17 cellular contexts compared by ENCODE assay signal in the genomic region with DNA sequence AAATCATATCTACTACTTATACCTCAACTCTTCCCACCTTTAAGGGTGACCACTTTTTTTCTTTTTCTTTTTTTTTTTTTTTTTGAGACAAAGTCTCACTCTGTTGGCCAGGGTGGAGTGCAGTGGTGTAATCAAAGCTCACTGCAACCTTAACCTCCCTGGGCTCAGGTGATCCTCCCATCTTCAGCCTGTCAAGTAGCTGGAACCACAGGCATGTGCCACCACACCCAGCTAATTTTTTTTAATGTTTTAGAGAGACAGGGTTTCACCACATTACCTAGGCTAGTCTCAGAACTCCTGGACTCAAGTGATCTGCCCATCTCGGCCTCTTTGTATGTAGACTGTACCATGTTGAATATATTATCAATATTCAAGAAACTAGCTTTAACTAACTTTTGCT. TPM values are rescaled to one million over a fixed set of nuclear protein-coding genes. Genes with fewer than 3 reads are reported as not detected.
DNase-seq lines count a peak whose midpoint lies in the region; ATAC-seq, FAIRE-seq and TF ChIP-seq lines count a peak whose summit lies in the region.
"Had no signal": no experiment of that assay in that cellular context is flagged by ENCODE, and none has a peak within 500 bp of the region (broad histone marks: within the 10 kb centered on the region; RNA-seq: fewer than 3 reads in every experiment).

No MANE protein-coding gene starts in this region.

- POLR2A ChIA-PET in MCF 10A (lab: Yijun Ruan, JAX): interaction anchor here (0.6 to 5.2 kb wide), 5 partner anchors 16 to 215 kb away, joined by 3 to 17 read pairs (median 3); partner anchors contain the start of gene NRDC
- POLR2A ChIA-PET in Caco-2 (lab: Charles Lee): no interaction called here

- H3K4me1 Mint-ChIP-seq in MCF 10A (ENCODE audit: insufficient read depth, unreplicated experiment): peaks cover 22% of the 10 kb centered on the region
- peaks cover 12% of the 10 kb centered on the region for H3K4me1 Mint-ChIP-seq in stimulated activated effector memory CD8-positive, alpha-beta T cell treated with anti-CD3 and anti-CD28 coated beads, Interleukin-12 subunit alpha, Interleukin-12 subunit beta, amount 100 ng/mL, for 72 hours
- H3K4me1 Mint-ChIP-seq in Caco-2 (ENCODE audit: low read depth, unreplicated experiment): no peaks in the 10 kb centered on the region

- TF ChIP-seq CTCF in MCF 10A (IDR thresholded peaks at IDR 0.05; ENCODE audit: unreplicated experiment): no peak
- TF ChIP-seq CTCF in breast epithelium (IDR thresholded peaks at IDR 0.05): no peak
- TF ChIP-seq CTCF in bronchial epithelial cell (IDR thresholded peaks at IDR 0.05; ENCODE audit: insufficient read depth, low read length, severe bottlenecking): no peak
- TF ChIP-seq CTCF in Caco-2 (IDR thresholded peaks at IDR 0.05; ENCODE audit: insufficient read depth in 1 of 2, low read depth in 1 of 2, low read length in 1 of 2, severe bottlenecking in 1 of 2, unreplicated experiment in 1 of 2): no peak

- BruUV-seq in MCF 10A (replicated peaks; lab: Mats Ljungman, UMichigan): no TSS peak
- BruUV-seq in Caco-2 (replicated peaks; lab: Mats Ljungman, UMichigan): no TSS peak

- no peak overlapping the region for H3K27ac Mint-ChIP-seq in MCF 10A (ENCODE audit: low read depth, unreplicated experiment)
- H3K27ac Mint-ChIP-seq in stimulated activated effector memory CD8-positive, alpha-beta T cell treated with anti-CD3 and anti-CD28 coated beads, Interleukin-12 subunit alpha, Interleukin-12 subunit beta, amount 100 ng/mL, for 72 hours: peak overlapping the region; percentile 39
- no peak overlapping the region for H3K27ac Mint-ChIP-seq in Caco-2 (ENCODE audit: unreplicated experiment)
- H3K27ac Mint-ChIP-seq: CD14-positive monocyte; CD8-positive, alpha-beta T cell had no signal

- no peaks in the 10 kb centered on the region for H3K9me3 Mint-ChIP-seq in MCF 10A (ENCODE audit: unreplicated experiment)
- no peaks in the 10 kb centered on the region for H3K9me3 Mint-ChIP-seq in stimulated activated effector memory CD8-positive, alpha-beta T cell treated with anti-CD3 and anti-CD28 coated beads, Interleukin-12 subunit alpha, Interleukin-12 subunit beta, amount 100 ng/mL, for 72 hours
- H3K9me3 Mint-ChIP-seq in Caco-2 (ENCODE audit: unreplicated experiment): no peaks in the 10 kb centered on the region
- H3K9me3 Mint-ChIP-seq: CD14-positive monocyte; CD8-positive, alpha-beta T cell; HFFc6 had no signal

- H3K27me3 Mint-ChIP-seq in MCF 10A (ENCODE audit: insufficient read depth, unreplicated experiment) (no peaks in the 10 kb centered on the region), Caco-2 (ENCODE audit: insufficient read depth, unreplicated experiment) (no peaks in the 10 kb centered on the region)

- H3K36me3 Mint-ChIP-seq in MCF 10A (ENCODE audit: insufficient read depth, unreplicated experiment): peaks cover 49% of the 10 kb centered on the region
- H3K36me3 Mint-ChIP-seq in stimulated activated effector memory CD8-positive, alpha-beta T cell treated with anti-CD3 and anti-CD28 coated beads, Interleukin-12 subunit alpha, Interleukin-12 subunit beta, amount 100 ng/mL, for 72 hours: peaks cover 65% of the 10 kb centered on the region
- H3K36me3 Mint-ChIP-seq in Caco-2 (ENCODE audit: insufficient read depth, unreplicated experiment): peaks cover 10% of the 10 kb centered on the region

- H3K27ac ChIP-seq in breast epithelium: no peak overlapping the region

- H3K4me3 ChIP-seq in breast epithelium (no peak overlapping the region), bronchial epithelial cell (ENCODE audit: low read depth, low read length) (no peak overlapping the region), Caco-2 (ENCODE audit: low read depth, low read length) (no peak overlapping the region)
- H3K4me3 ChIP-seq: HAP-1 had no signal

- H3K36me3 ChIP-seq in breast epithelium (no peaks in the 10 kb centered on the region), bronchial epithelial cell (ENCODE audit: control insufficient read depth, insufficient read depth, low read length) (no peaks in the 10 kb centered on the region), Caco-2 (ENCODE audit: control insufficient read depth, insufficient read depth, low read length) (no peaks in the 10 kb centered on the region)

- intact Hi-C loops in MCF 10A (cut with micrococcal nuclease) (no loop called here), breast epithelium (cut with DNase I; ENCODE audit: low total_unique reads) (no loop called here), Caco-2 (cut with micrococcal nuclease; ENCODE audit: unreplicated experiment) (no loop called here)

- no peak for TF ChIP-seq POLR2A in breast epithelium (IDR thresholded peaks at IDR 0.05)

- peak; percentile 5 for DNase-seq in MCF 10A (ENCODE audit: unreplicated experiment)
- DNase-seq in breast epithelium (ENCODE audit: low spot score in 2 of 2): no peak
- DNase-seq in SW480 (ENCODE audit: low spot score): peak; percentile 44
- DNase-seq in bronchial epithelial cell (ENCODE audit: low read depth): peak; percentile 18
- no peak for DNase-seq in stimulated activated effector memory CD8-positive, alpha-beta T cell treated with anti-CD3 and anti-CD28 coated beads, Interleukin-12 subunit alpha, Interleukin-12 subunit beta, amount 100 ng/mL, for 72 hours (ENCODE audit: low spot score in 2 of 2)
- DNase-seq in Caco-2: no peak
- DNase-seq in HUDEP-2 (lab: John Stamatoyannopoulos, UW; ENCODE audit: unreplicated experiment in 76 of 76): no peak
- DNase-seq: CD8-positive, alpha-beta T cell; COR-L47; GF-D8; HFFc6; IMR-90 had no signal

- CTCF ChIA-PET in MCF 10A (lab: Yijun Ruan, JAX) (interaction anchor here (0.6 to 0.8 kb wide), 3 partner anchors 38 to 166 kb away, joined by 3 to 6 read pairs (median 4); no protein-coding TSS in a partner anchor), Caco-2 (lab: Charles Lee) (no interaction called here)

- H3K27me3 ChIP-seq in breast epithelium: no peaks in the 10 kb centered on the region
- no peaks in the 10 kb centered on the region for H3K27me3 ChIP-seq in bronchial epithelial cell (ENCODE audit: control insufficient read depth, insufficient read depth, low read length)
- no peaks in the 10 kb centered on the region for H3K27me3 ChIP-seq in Caco-2 (replicated peaks; ENCODE audit: control insufficient read depth, insufficient read depth, low read length)

- H3K4me3 Mint-ChIP-seq in MCF 10A (ENCODE audit: unreplicated experiment) (no peak overlapping the region), Caco-2 (ENCODE audit: unreplicated experiment) (no peak overlapping the region)
- H3K4me3 Mint-ChIP-seq in stimulated activated effector memory CD8-positive, alpha-beta T cell treated with anti-CD3 and anti-CD28 coated beads, Interleukin-12 subunit alpha, Interleukin-12 subunit beta, amount 100 ng/mL, for 72 hours: no peak overlapping the region
- H3K4me3 Mint-ChIP-seq: CD14-positive monocyte; CD8-positive, alpha-beta T cell; HFFc6 had no signal

- H3K9me3 ChIP-seq in breast epithelium (no peaks in the 10 kb centered on the region), Caco-2 (no peaks in the 10 kb centered on the region)
- H3K9me3 ChIP-seq: HAP-1 had no signal

- FAIRE-seq in bronchial epithelial cell (lab: Jason Lieb, UNC): no peak
- FAIRE-seq: GM19239, H1 had no signal

- H3K4me1 ChIP-seq in breast epithelium (no peaks in the 10 kb centered on the region), Caco-2 (no peaks in the 10 kb centered on the region)
- H3K4me1 ChIP-seq: HAP-1 had no signal

- ATAC-seq in stimulated activated effector memory CD8-positive, alpha-beta T cell treated with anti-CD3 and anti-CD28 coated beads, Interleukin-12 subunit alpha, Interleukin-12 subunit beta, amount 100 ng/mL, for 72 hours: no peak
- ATAC-seq in GM21390 (IDR thresholded peaks at IDR 0.05; ENCODE audit: unreplicated experiment): no peak
- ATAC-seq: CD8-positive, alpha-beta T cell had no signal

RNA-seq across cellular contexts. Expression of gene NRDC, which starts 39.4 kb away (rescaled TPM):
- total RNA-seq in MCF 10A (2022): 168 and 176 TPM in 2 replicates
- 100 to 1,000 TPM in 1 of 3 donors, 10 to 100 TPM in 2; 90.6 to 103 (median 97.5) TPM for total RNA-seq in breast epithelium
- total RNA-seq in bronchial epithelial cell: 67.4 and 71.7 TPM in 2 replicates
- total RNA-seq in Caco-2 (2022): 109 and 111 TPM in 2 replicates

Comparison
In these comparisons a context has a peak if more than half of its experiments do, and no peak if none do; other contexts are left out.
1. DNase-seq: peak in MCF 10A (single experiment), SW480 (single experiment) and bronchial epithelial cell (single experiment); none in breast epithelium (0 of 2), stimulated activated effector memory CD8-positive, alpha-beta T cell treated with anti-CD3 and anti-CD28 coated beads, Interleukin-12 subunit alpha, Interleukin-12 subunit beta, amount 100 ng/mL, for 72 hours (0 of 2), Caco-2 (0 of 2) and HUDEP-2 (0 of 76).